ENCODE assay signal across 8 cellular contexts in the genomic region with DNA sequence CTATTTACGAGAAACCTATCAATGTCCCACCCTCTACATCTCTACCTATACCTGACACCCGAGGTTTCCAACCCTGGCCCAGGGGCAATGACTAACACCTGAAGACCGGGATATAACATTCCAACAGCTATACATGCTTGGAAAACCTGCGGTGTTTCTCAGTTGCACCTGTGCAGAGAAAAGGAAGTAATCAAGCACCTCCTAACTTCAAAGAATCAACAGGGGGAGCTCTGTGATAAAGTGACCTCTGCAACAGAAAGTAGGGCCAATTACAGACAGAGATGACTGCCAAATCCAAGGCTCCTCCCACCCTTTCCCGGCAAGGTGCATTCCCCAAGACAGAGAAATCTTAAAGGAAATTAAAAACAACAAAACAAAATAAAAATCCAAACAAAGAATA. TPM values are rescaled to one million over a fixed set of nuclear protein-coding genes. Genes with fewer than 3 reads are reported as not detected.
DNase-seq lines count a peak whose midpoint lies in the region; ATAC-seq, FAIRE-seq and TF ChIP-seq lines count a peak whose summit lies in the region.

No MANE protein-coding gene starts in this region.

- H3K27me3 ChIP-seq in suprapubic skin: no peaks in the 10 kb centered on the region

- intact Hi-C loops in left cardiac atrium (cut with DNase I): loop anchor here in 1 of 2 donors (5.0 to 10.0 kb wide), 2 partner anchors 42 to 170 kb away; a partner anchor contains a TSS

- TF ChIP-seq EP300 in suprapubic skin (IDR thresholded peaks at IDR 0.05): no peak

- H3K4me3 ChIP-seq in suprapubic skin: no peak overlapping the region

- peak overlapping the region; percentile 31 for H3K27ac Mint-ChIP-seq in T-helper 1 cell treated with Interleukin-12 subunit alpha and Interleukin-12 subunit beta and Interleukin-4 antibody, amounts not matched to agents 30 μg/mL and 1 μg/mL, for 36 hours

- peak; percentile 87 for ATAC-seq in GM18909 (IDR thresholded peaks at IDR 0.05; ENCODE audit: poor library complexity, unreplicated experiment)
- peak; percentile 82 for ATAC-seq in HG03196 (IDR thresholded peaks at IDR 0.05; ENCODE audit: unreplicated experiment)
- ATAC-seq in left cardiac atrium: peak; percentile 81

- peak overlapping the region; percentile 6 for H3K4me3 Mint-ChIP-seq in T-helper 1 cell treated with Interleukin-12 subunit alpha and Interleukin-12 subunit beta and Interleukin-4 antibody, amounts not matched to agents 30 μg/mL and 1 μg/mL, for 36 hours

- peaks cover 4% of the 10 kb centered on the region for H3K9me3 Mint-ChIP-seq in T-helper 1 cell treated with Interleukin-12 subunit alpha and Interleukin-12 subunit beta and Interleukin-4 antibody, amounts not matched to agents 30 μg/mL and 1 μg/mL, for 36 hours

- H3K27ac ChIP-seq in suprapubic skin: peak overlapping the region; percentile 53

- no peaks in the 10 kb centered on the region for H3K9me3 ChIP-seq in suprapubic skin

- 29% methylated on average over 5 of the region's 5 CpGs for WGBS in suprapubic skin

- TF ChIP-seq POLR2A in suprapubic skin (IDR thresholded peaks at IDR 0.05): no peak

- no peaks in the 10 kb centered on the region for H3K27me3 Mint-ChIP-seq in T-helper 1 cell treated with Interleukin-12 subunit alpha and Interleukin-12 subunit beta and Interleukin-4 antibody, amounts not matched to agents 30 μg/mL and 1 μg/mL, for 36 hours (ENCODE audit: low read depth)

- TF ChIP-seq CTCF in suprapubic skin (IDR thresholded peaks at IDR 0.05): peak in 1 of 2 donors; percentile 24

- peaks cover 10% of the 10 kb centered on the region for H3K36me3 Mint-ChIP-seq in T-helper 1 cell treated with Interleukin-12 subunit alpha and Interleukin-12 subunit beta and Interleukin-4 antibody, amounts not matched to agents 30 μg/mL and 1 μg/mL, for 36 hours (ENCODE audit: low read depth)

- peaks cover 38% of the 10 kb centered on the region for H3K4me1 Mint-ChIP-seq in T-helper 1 cell treated with Interleukin-12 subunit alpha and Interleukin-12 subunit beta and Interleukin-4 antibody, amounts not matched to agents 30 μg/mL and 1 μg/mL, for 36 hours (ENCODE audit: low read depth)

- no peak for FAIRE-seq in HTR-8/SVneo (lab: Jason Lieb, UNC)

- no peaks in the 10 kb centered on the region for H3K36me3 ChIP-seq in suprapubic skin

- DNase-seq in D341Med (ENCODE audit: low spot score) (peak; percentile 71), left cardiac atrium (peak; percentile 33), suprapubic skin (ENCODE audit: low spot score in 2 of 2) (no peak), HTR-8/SVneo (ENCODE audit: insufficient read length, low spot score) (no peak)
- DNase-seq in activated CD8-positive, alpha-beta memory T cell treated with anti-CD3 and anti-CD28 coated beads, Interleukin-2, amount 50 U/mL, for 4 hours: no peak

- H3K4me1 ChIP-seq in suprapubic skin: peaks cover 51% of the 10 kb centered on the region

RNA-seq across cellular contexts. Expression of a gene that starts 41.3 kb away (rescaled TPM):
- total RNA-seq in left cardiac atrium (10 to 100 TPM; 21.0 to 24.3 TPM), suprapubic skin (100 to 1,000 TPM in 2 of 4 donors, 10 to 100 TPM in 2; 78.5 to 101 (median 92.1) TPM)

Comparison
In these comparisons a context has a peak if more than half of its experiments do, and no peak if none do; other contexts are left out.
1. DNase-seq: peak in D341Med (single experiment) and left cardiac atrium (single experiment); none in suprapubic skin (0 of 2), HTR-8/SVneo (single experiment) and activated CD8-positive, alpha-beta memory T cell treated with anti-CD3 and anti-CD28 coated beads, Interleukin-2, amount 50 U/mL, for 4 hours (single experiment).
2. Peak in every context shown above with its lines, with median percentiles within 50 percentile points of each other: ATAC-seq.